ENCODE assay signal across 17 cellular contexts in the genomic region with DNA sequence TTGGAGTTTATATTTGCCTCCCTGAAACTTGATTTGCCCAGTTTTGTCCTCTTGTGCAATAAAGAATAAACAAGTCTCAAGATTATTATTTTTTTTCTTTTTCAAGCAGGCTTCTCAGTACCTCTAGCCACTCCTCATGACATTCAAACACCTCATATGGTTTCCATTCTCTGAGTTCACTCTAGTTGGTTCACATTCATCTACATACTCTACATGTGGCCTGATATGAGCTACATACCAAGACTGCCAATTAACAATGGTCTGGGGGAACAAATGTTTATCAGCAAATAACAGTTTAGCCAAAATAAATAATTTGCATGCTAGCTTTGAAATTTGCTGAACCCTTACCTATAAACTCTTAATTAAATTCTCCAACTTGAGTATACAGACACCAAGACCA. TPM values are rescaled to one million over a fixed set of nuclear protein-coding genes. Genes with fewer than 3 reads are reported as not detected.
DNase-seq lines count a peak whose midpoint lies in the region; ATAC-seq and TF ChIP-seq lines count a peak whose summit lies in the region.
"Had no signal": no experiment of that assay in that cellular context is flagged by ENCODE, and none has a peak within 500 bp of the region (broad histone marks: within the 10 kb centered on the region; RNA-seq: fewer than 3 reads in every experiment).

No MANE protein-coding gene starts in this region.

- H3K4me1 ChIP-seq in DND-41 (ENCODE audit: insufficient read depth, low read length) (no peaks in the 10 kb centered on the region), upper lobe of right lung (no peaks in the 10 kb centered on the region)
- H3K4me1 ChIP-seq: A549, BE2C had no signal

- H3K36me3 Mint-ChIP-seq in T-helper 17 cell (ENCODE audit: low read depth), result peaks cover 3% of the 10 kb centered on the region

- H3K4me2 ChIP-seq in DND-41 (ENCODE audit: insufficient read depth, low read length), result no peak overlapping the region
- H3K4me2 ChIP-seq: A549 had no signal

- H3K4me3 Mint-ChIP-seq in T-helper 17 cell, result no peak overlapping the region
- H3K4me3 Mint-ChIP-seq: CD8-positive, alpha-beta memory T cell; HFFc6 had no signal

- no peak overlapping the region for H3K9ac ChIP-seq in DND-41 (ENCODE audit: low read depth, low read length)

- DNase-seq in DND-41 (no peak), T-helper 17 cell (no peak), fibroblast of villous mesenchyme (ENCODE audit: low read depth) (peak; percentile 7), upper lobe of right lung (no peak), UCSD-AML1 (lab: John Stamatoyannopoulos, UW; ENCODE audit: unreplicated experiment) (no peak), NCI-H1694 treated with DMSO at 0.1 percent for 48 hours (lab: John Stamatoyannopoulos, UW) (no peak)
- DNase-seq: BE2C; CD8-positive, alpha-beta memory T cell; DMS53; HCEC 1CT; HFFc6; KBM-7 had no signal

- peak overlapping the region; percentile 75 for H3K27ac Mint-ChIP-seq in T-helper 17 cell
- H3K27ac Mint-ChIP-seq: HFFc6 had no signal

- no peaks in the 10 kb centered on the region for H3K27me3 ChIP-seq in DND-41 (ENCODE audit: insufficient read depth, low read length, poor library complexity)
- H3K27me3 ChIP-seq in upper lobe of right lung, result no peaks in the 10 kb centered on the region
- H3K27me3 ChIP-seq: BE2C had no signal

- TF ChIP-seq CTCF in DND-41 (IDR thresholded peaks at IDR 0.05; ENCODE audit: borderline replicate concordance, extremely low read depth, low read length, poor library complexity, severe bottlenecking) (no peak), fibroblast of villous mesenchyme (IDR thresholded peaks at IDR 0.05; ENCODE audit: insufficient read depth, low read depth, low read length) (no peak), upper lobe of right lung (IDR thresholded peaks at IDR 0.05) (no peak)

- H3K79me2 ChIP-seq in DND-41 (ENCODE audit: insufficient read depth, low read length), result peaks cover 1% of the 10 kb centered on the region; the same call in 1 of the 2 replicates

- intact Hi-C loops in upper lobe of right lung (cut with DNase I), result no loop called here

- no peaks in the 10 kb centered on the region for H3K27me3 Mint-ChIP-seq in T-helper 17 cell
- H3K27me3 Mint-ChIP-seq: CD8-positive, alpha-beta memory T cell had no signal

- no peaks in the 10 kb centered on the region for H3K9me3 ChIP-seq in DND-41 (ENCODE audit: insufficient read depth, low read length, severe bottlenecking)
- H3K9me3 ChIP-seq in T-helper 17 cell (ENCODE audit: control insufficient read depth, low read length, poor library complexity, severe bottlenecking), result no peaks in the 10 kb centered on the region
- H3K9me3 ChIP-seq in upper lobe of right lung, result no peaks in the 10 kb centered on the region
- H3K9me3 ChIP-seq: A549, BE2C had no signal

- H3K36me3 ChIP-seq in DND-41 (ENCODE audit: insufficient read depth, low read length) (peaks cover 28% of the 10 kb centered on the region), upper lobe of right lung (peaks cover under 1% of the 10 kb centered on the region)

- no peak overlapping the region for H2AFZ ChIP-seq in DND-41 (ENCODE audit: low read depth, low read length)

- ATAC-seq in DND-41 (ENCODE audit: insufficient read depth, low read depth) (peak; percentile 23; the same call in 1 of the 3 replicates), T-helper 17 cell (no peak), upper lobe of right lung (peak; percentile 17), GM21737 (IDR thresholded peaks at IDR 0.05; ENCODE audit: unreplicated experiment) (no peak)
- ATAC-seq: A549, GM12878 had no signal

- H3K27ac ChIP-seq in DND-41 (ENCODE audit: low read length) (no peak overlapping the region), upper lobe of right lung (no peak overlapping the region)
- H3K27ac ChIP-seq: A549, C4-2B had no signal

- H3K4me1 Mint-ChIP-seq in T-helper 17 cell, result peaks cover 2% of the 10 kb centered on the region
- H3K4me1 Mint-ChIP-seq: CD8-positive, alpha-beta memory T cell had no signal

- H4K20me1 ChIP-seq in DND-41 (ENCODE audit: insufficient read depth, low read length), result no peaks in the 10 kb centered on the region

- no peak overlapping the region for H3K4me3 ChIP-seq in DND-41 (ENCODE audit: low read depth in 1 of 2, low read length in 2 of 2)
- no peak overlapping the region for H3K4me3 ChIP-seq in fibroblast of villous mesenchyme (ENCODE audit: low read depth, low read length)
- H3K4me3 ChIP-seq in upper lobe of right lung, result no peak overlapping the region
- H3K4me3 ChIP-seq: A549, GM12878 had no signal

RNA-seq across cellular contexts. Expression of gene KCNRG, which starts 22.5 kb away (rescaled TPM):
- total RNA-seq in T-helper 17 cell (under 1 TPM; 0.60 to 0.91 TPM), fibroblast of villous mesenchyme (2.6 and 4.3 TPM in 2 replicates), upper lobe of right lung (1.5 TPM)
- total RNA-seq: G401 had no signal

RNA-seq across cellular contexts. Expression of gene TRIM13, which starts 40.9 kb away (rescaled TPM):
- total RNA-seq in T-helper 17 cell (10 to 100 TPM; 18.5 to 27.5 TPM), fibroblast of villous mesenchyme (24.5 and 41.9 TPM in 2 replicates), upper lobe of right lung (29.5 TPM)

Comparison
In these comparisons a context has a peak if more than half of its experiments do, and no peak if none do; other contexts are left out.
1. ATAC-seq: peak in DND-41 (single experiment) and upper lobe of right lung (single experiment); none in T-helper 17 cell (single experiment) and GM21737 (single experiment).